Comparison of ENCODE assay signal across 28 cellular contexts in the genomic region with DNA sequence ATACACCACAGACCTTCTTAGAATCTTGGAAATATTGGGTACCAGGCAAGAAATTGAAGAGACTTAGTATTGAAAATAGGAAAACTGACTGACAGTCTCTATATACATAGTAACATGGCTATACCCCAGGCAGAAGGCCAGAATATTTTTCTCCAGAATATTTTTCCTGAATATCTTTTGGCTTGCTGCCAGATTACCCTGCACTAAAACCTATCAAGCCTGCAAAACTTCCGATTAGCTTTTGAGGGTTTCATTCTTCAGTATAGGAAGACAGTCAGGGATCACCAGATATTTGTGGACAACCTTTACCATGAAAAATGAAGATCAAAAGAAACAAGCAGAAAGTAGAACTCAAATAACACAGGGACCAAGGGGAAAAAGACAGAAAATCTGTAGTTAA.
"Had no signal": no experiment of that assay in that cellular context is flagged by ENCODE, and none has a peak within 500 bp of the region (broad histone marks: within the 10 kb centered on the region; RNA-seq: fewer than 3 reads in every experiment).

No MANE protein-coding gene starts in this region.

- DNase-seq: natural killer cell; occipital lobe; ovary; posterior cingulate gyrus; psoas muscle; right cardiac atrium; spleen; stimulated activated CD4-positive, alpha-beta T cell treated with anti-CD3 and anti-CD28 coated beads, Interleukin-12 subunit alpha, Interleukin-12 subunit beta, amount 100 ng/mL, for 4 hours; stimulated activated CD4-positive, alpha-beta T cell treated with anti-CD3 and anti-CD28 coated beads, Interleukin-1b, Interleukin-23, amount 100 ng/mL, for 48 hours; stimulated activated CD4-positive, alpha-beta T cell treated with anti-CD3 and anti-CD28 coated beads, Interleukin-4, amount 100 ng/mL, for 1 hour; stimulated activated CD4-positive, alpha-beta T cell treated with anti-CD3 and anti-CD28 coated beads, Interleukin-4, amount 100 ng/mL, for 4 hours; stimulated activated CD8-positive, alpha-beta memory T cell treated with anti-CD3 and anti-CD28 coated beads, Interleukin-4, amount 100 ng/mL, for 48 hours; stimulated activated naive CD4-positive, alpha-beta T cell; stimulated activated naive CD8-positive, alpha-beta T cell treated with anti-CD3 and anti-CD28 coated beads, Interleukin-15, amount 100 ng/mL, for 72 hours; stimulated activated naive CD8-positive, alpha-beta T cell treated with anti-CD3 and anti-CD28 coated beads, Interleukin-15, Interleukin-2, amounts not matched to agents 100 U/mL and 50 U/mL, for 24 hours; substantia nigra; testis; tibial artery; transverse colon; upper lobe of right lung; uterus had no signal

- H3K4me3 ChIP-seq: neural progenitor cell, ovary, psoas muscle, skin epidermis, smooth muscle cell, spleen, suprapubic skin, testis, tibial artery, transverse colon, upper lobe of right lung, uterus had no signal

- H3K9me3 ChIP-seq: ovary, psoas muscle, spleen, suprapubic skin, testis, tibial artery, transverse colon, upper lobe of right lung, uterus had no signal

- H3K9ac ChIP-seq: neural progenitor cell, parathyroid adenoma had no signal

- H2AFZ ChIP-seq: neural progenitor cell, parathyroid adenoma had no signal

- H3K27ac ChIP-seq: neural progenitor cell, ovary, parathyroid adenoma, psoas muscle, skin epidermis, spleen, suprapubic skin, testis, tibial artery, transverse colon, upper lobe of right lung, uterus had no signal

- H3K4me1 ChIP-seq: neural progenitor cell, parathyroid adenoma, psoas muscle, spleen, suprapubic skin, testis, tibial artery, transverse colon, upper lobe of right lung, uterus had no signal

- H3K27me3 ChIP-seq: neural progenitor cell, ovary, spleen, suprapubic skin, testis, tibial artery, transverse colon, upper lobe of right lung had no signal

- H3K4me2 ChIP-seq: neural progenitor cell, smooth muscle cell had no signal

- H3K36me3 ChIP-seq: neural progenitor cell, ovary, spleen, suprapubic skin, tibial artery, transverse colon, upper lobe of right lung, uterus had no signal

- H3K79me2 ChIP-seq: parathyroid adenoma had no signal

- ATAC-seq: natural killer cell; psoas muscle; right cardiac atrium; sciatic nerve; stimulated activated memory B cell treated with anti-CD40 and anti-IgM and Interleukin-4, amounts not matched to agents 10 μg/mL and 1 μg/mL and 100 μg/mL, for 72 hours; stimulated activated naive CD8-positive, alpha-beta T cell treated with anti-CD3 and anti-CD28 coated beads, Interleukin-15, amount 100 ng/mL, for 72 hours; stimulated activated naive CD8-positive, alpha-beta T cell treated with anti-CD3 and anti-CD28 coated beads, Interleukin-15, Interleukin-2, amounts not matched to agents 100 U/mL and 50 U/mL, for 24 hours; upper lobe of right lung had no signal
